In genomic region chr7:82980130-82980529, GRCh38 we compare ENCODE assay signal across 36 cellular contexts.
"Had no signal": no experiment of that assay in that cellular context is flagged by ENCODE, and none has a peak within 500 bp of the region (broad histone marks: within the 10 kb centered on the region; RNA-seq: fewer than 3 reads in every experiment).

No MANE protein-coding gene starts in this region.

- H3K9me3 ChIP-seq: adrenal gland had no signal

- H3K9me3 Mint-ChIP-seq: activated CD4-positive, alpha-beta T cell treated with anti-CD3 and anti-CD28 coated beads, Interleukin-2, amount 10 ng/mL, durations not matched to agents 7 days and 5 days; activated naive CD4-positive, alpha-beta T cell treated with anti-CD3 and anti-CD28 coated beads for 36 hours; activated naive CD4-positive, alpha-beta T cell treated with anti-CD3 and anti-CD28 coated beads, Interleukin-2, amount 50 U/mL, for 72 hours; activated naive CD8-positive, alpha-beta T cell treated with anti-CD3 and anti-CD28 coated beads for 36 hours; activated T-cell treated with anti-CD3 and anti-CD28 coated beads, Interleukin-2, amount 50 U/mL, for 24 hours; activated T-helper 1 cell treated with anti-CD3 and anti-CD28 coated beads, Interleukin-12 subunit alpha, Interleukin-12 subunit beta, Interleukin-2, Interleukin-4 antibody, amounts not matched to agents 30 ng/mL and 10 ng/mL and 1 ng/mL, durations not matched to agents 14 hours and 24 hours and 36 hours; activated T-helper 17 cell treated with anti-CD3 and anti-CD28 coated beads, Interleukin-2, amount 50 U/mL, for 72 hours; brain; central memory CD8-positive, alpha-beta T cell; T-helper 1 cell treated with Interleukin-12 subunit alpha and Interleukin-12 subunit beta and Interleukin-4 antibody, amounts not matched to agents 30 μg/mL and 1 μg/mL, for 36 hours; T-helper 2 cell treated with Interferon-gamma antibody and Interleukin-4, amounts not matched to agents 5 μg/mL and 100 μg/mL, for 36 hours had no signal

- H3K27ac Mint-ChIP-seq: activated CD4-positive, alpha-beta memory T cell treated with anti-CD3 and anti-CD28 coated beads, Interleukin-2, amount 10 ng/mL, durations not matched to agents 7 days and 5 days; activated CD4-positive, alpha-beta T cell treated with anti-CD3 and anti-CD28 coated beads for 36 hours; activated CD4-positive, alpha-beta T cell treated with anti-CD3 and anti-CD28 coated beads, Interleukin-2, amount 10 ng/mL, durations not matched to agents 7 days and 5 days; activated CD8-positive, alpha-beta memory T cell treated with anti-CD3 and anti-CD28 coated beads, Interleukin-2, amount 10 ng/mL, durations not matched to agents 7 days and 5 days; activated CD8-positive, alpha-beta T cell treated with anti-CD3 and anti-CD28 coated beads, Interleukin-2, amount 10 ng/mL, durations not matched to agents 7 days and 5 days; activated naive CD4-positive, alpha-beta T cell treated with anti-CD3 and anti-CD28 coated beads for 36 hours; activated naive CD4-positive, alpha-beta T cell treated with anti-CD3 and anti-CD28 coated beads, Interleukin-2, amount 50 U/mL, for 72 hours; activated naive CD8-positive, alpha-beta T cell treated with anti-CD3 and anti-CD28 coated beads for 36 hours; activated T-cell treated with anti-CD3 and anti-CD28 coated beads, Interleukin-2, amount 50 U/mL, for 24 hours; activated T-cell treated with anti-CD3 and anti-CD28 coated beads, Interleukin-2, amount 50 U/mL, for 72 hours; activated T-helper 1 cell treated with anti-CD3 and anti-CD28 coated beads, Interleukin-12 subunit alpha, Interleukin-12 subunit beta, Interleukin-2, Interleukin-4 antibody, amounts not matched to agents 30 ng/mL and 10 ng/mL and 1 ng/mL, durations not matched to agents 14 hours and 24 hours and 36 hours; activated T-helper 17 cell treated with anti-CD3 and anti-CD28 coated beads, Interleukin-2, amount 50 U/mL, for 72 hours; brain; T-helper 1 cell treated with Interleukin-12 subunit alpha and Interleukin-12 subunit beta and Interleukin-4 antibody, amounts not matched to agents 30 μg/mL and 1 μg/mL, for 36 hours; T-helper 2 cell treated with Interferon-gamma antibody and Interleukin-4, amounts not matched to agents 5 μg/mL and 100 μg/mL, for 36 hours had no signal

- H3K27me3 Mint-ChIP-seq: activated CD4-positive, alpha-beta memory T cell treated with anti-CD3 and anti-CD28 coated beads, Interleukin-2, amount 10 ng/mL, durations not matched to agents 7 days and 5 days; activated CD4-positive, alpha-beta T cell treated with anti-CD3 and anti-CD28 coated beads for 36 hours; activated CD4-positive, alpha-beta T cell treated with anti-CD3 and anti-CD28 coated beads, Interleukin-2, amount 10 ng/mL, durations not matched to agents 7 days and 5 days; activated CD8-positive, alpha-beta memory T cell treated with anti-CD3 and anti-CD28 coated beads, Interleukin-2, amount 10 ng/mL, durations not matched to agents 7 days and 5 days; activated naive CD8-positive, alpha-beta T cell treated with anti-CD3 and anti-CD28 coated beads for 36 hours; activated T-cell treated with anti-CD3 and anti-CD28 coated beads, Interleukin-2, amount 50 U/mL, for 24 hours; activated T-helper 17 cell treated with anti-CD3 and anti-CD28 coated beads, Interleukin-2, amount 50 U/mL, for 72 hours; brain; central memory CD8-positive, alpha-beta T cell had no signal

- ATAC-seq: activated CD4-positive, alpha-beta T cell treated with anti-CD3 and anti-CD28 coated beads for 36 hours; activated CD4-positive, CD25-positive, alpha-beta regulatory T cell treated with anti-CD3 and anti-CD28 coated beads, Interleukin-2, amount 50 U/mL, for 24 hours; activated CD8-positive, alpha-beta memory T cell treated with anti-CD3 and anti-CD28 coated beads, Interleukin-2, amount 10 ng/mL, durations not matched to agents 7 days and 5 days; activated CD8-positive, alpha-beta T cell treated with anti-CD3 and anti-CD28 coated beads, Interleukin-2, amount 10 ng/mL, durations not matched to agents 7 days and 5 days; activated naive CD4-positive, alpha-beta T cell treated with anti-CD3 and anti-CD28 coated beads, Interleukin-2, amount 50 U/mL, for 72 hours; activated T-cell treated with anti-CD3 and anti-CD28 coated beads, Interleukin-2, amount 50 U/mL, for 72 hours; activated T-helper 17 cell treated with anti-CD3 and anti-CD28 coated beads, Interleukin-2, amount 50 U/mL, for 72 hours had no signal

- H3K4me3 ChIP-seq: adrenal gland, cardiac muscle cell had no signal

- DNase-seq: activated CD4-positive, alpha-beta memory T cell treated with anti-CD3 and anti-CD28 coated beads, Interleukin-2, amount 10 ng/mL, durations not matched to agents 7 days and 5 days; activated CD4-positive, alpha-beta T cell treated with anti-CD3 and anti-CD28 coated beads for 1 hour; activated CD4-positive, alpha-beta T cell treated with anti-CD3 and anti-CD28 coated beads for 36 hours; activated CD4-positive, alpha-beta T cell treated with anti-CD3 and anti-CD28 coated beads for 48 hours; activated CD4-positive, alpha-beta T cell treated with anti-CD3 and anti-CD28 coated beads, Interleukin-2, amount 10 ng/mL, durations not matched to agents 7 days and 5 days; activated CD4-positive, alpha-beta T cell treated with anti-CD3 and anti-CD28 coated beads, Interleukin-2, amount 50 U/mL, for 48 hours; activated CD4-positive, CD25-positive, alpha-beta regulatory T cell; activated CD8-positive, alpha-beta memory T cell treated with anti-CD3 and anti-CD28 coated beads for 24 hours; activated CD8-positive, alpha-beta memory T cell treated with anti-CD3 and anti-CD28 coated beads, Interleukin-2, amount 10 ng/mL, durations not matched to agents 7 days and 5 days; activated CD8-positive, alpha-beta memory T cell treated with anti-CD3 and anti-CD28 coated beads, Interleukin-2, amount 50 U/mL, for 48 hours; activated CD8-positive, alpha-beta T cell treated with anti-CD3 and anti-CD28 coated beads, Interleukin-2, amount 10 ng/mL, durations not matched to agents 7 days and 5 days; activated effector memory CD4-positive, alpha-beta T cell treated with anti-CD3 and anti-CD28 coated beads, Interleukin-2, amount 50 U/mL, for 16 hours; activated gamma-delta T cell treated with Interleukin-2 at 50 U/mL for 16 hours; activated naive CD4-positive, alpha-beta T cell; activated naive CD4-positive, alpha-beta T cell treated with anti-CD3 and anti-CD28 coated beads for 36 hours; activated naive CD4-positive, alpha-beta T cell treated with anti-CD3 and anti-CD28 coated beads, Interleukin-2, amount 50 U/mL, for 16 hours; activated naive CD8-positive, alpha-beta T cell treated with anti-CD3 and anti-CD28 coated beads for 36 hours; activated T-cell treated with anti-CD3 and anti-CD28 coated beads, Interleukin-2, amount 50 U/mL, for 24 hours; activated T-cell treated with anti-CD3 and anti-CD28 coated beads, Interleukin-2, amount 50 U/mL, for 72 hours; adrenal gland; amniotic stem cell; aorta; caudate nucleus; cerebellar nuclear complex; T-helper 2 cell; T-helper 9 cell had no signal

- H3K4me3 Mint-ChIP-seq: activated CD4-positive, alpha-beta memory T cell treated with anti-CD3 and anti-CD28 coated beads, Interleukin-2, amount 10 ng/mL, durations not matched to agents 7 days and 5 days; activated CD4-positive, alpha-beta T cell treated with anti-CD3 and anti-CD28 coated beads for 36 hours; activated CD4-positive, alpha-beta T cell treated with anti-CD3 and anti-CD28 coated beads, Interleukin-2, amount 10 ng/mL, durations not matched to agents 7 days and 5 days; activated CD8-positive, alpha-beta memory T cell treated with anti-CD3 and anti-CD28 coated beads, Interleukin-2, amount 10 ng/mL, durations not matched to agents 7 days and 5 days; activated CD8-positive, alpha-beta T cell treated with anti-CD3 and anti-CD28 coated beads, Interleukin-2, amount 10 ng/mL, durations not matched to agents 7 days and 5 days; activated naive CD4-positive, alpha-beta T cell treated with anti-CD3 and anti-CD28 coated beads for 36 hours; activated naive CD8-positive, alpha-beta T cell treated with anti-CD3 and anti-CD28 coated beads for 36 hours; activated T-cell treated with anti-CD3 and anti-CD28 coated beads, Interleukin-2, amount 50 U/mL, for 24 hours; activated T-cell treated with anti-CD3 and anti-CD28 coated beads, Interleukin-2, amount 50 U/mL, for 72 hours; activated T-helper 1 cell treated with anti-CD3 and anti-CD28 coated beads, Interleukin-12 subunit alpha, Interleukin-12 subunit beta, Interleukin-2, Interleukin-4 antibody, amounts not matched to agents 30 ng/mL and 10 ng/mL and 1 ng/mL, durations not matched to agents 14 hours and 24 hours and 36 hours; activated T-helper 17 cell treated with anti-CD3 and anti-CD28 coated beads, Interleukin-2, amount 50 U/mL, for 72 hours; brain; central memory CD8-positive, alpha-beta T cell; T-helper 1 cell treated with Interleukin-12 subunit alpha and Interleukin-12 subunit beta and Interleukin-4 antibody, amounts not matched to agents 30 μg/mL and 1 μg/mL, for 36 hours; T-helper 2 cell treated with Interferon-gamma antibody and Interleukin-4, amounts not matched to agents 5 μg/mL and 100 μg/mL, for 36 hours had no signal

- H3K36me3 Mint-ChIP-seq: activated CD8-positive, alpha-beta memory T cell treated with anti-CD3 and anti-CD28 coated beads, Interleukin-2, amount 10 ng/mL, durations not matched to agents 7 days and 5 days; activated naive CD4-positive, alpha-beta T cell treated with anti-CD3 and anti-CD28 coated beads, Interleukin-2, amount 50 U/mL, for 72 hours; activated naive CD8-positive, alpha-beta T cell treated with anti-CD3 and anti-CD28 coated beads for 36 hours; brain had no signal

- H3K27me3 ChIP-seq: adrenal gland, cardiac muscle cell had no signal

- H3K4me1 Mint-ChIP-seq: activated CD4-positive, alpha-beta memory T cell treated with anti-CD3 and anti-CD28 coated beads, Interleukin-2, amount 10 ng/mL, durations not matched to agents 7 days and 5 days; activated CD4-positive, alpha-beta T cell treated with anti-CD3 and anti-CD28 coated beads for 36 hours; activated CD4-positive, alpha-beta T cell treated with anti-CD3 and anti-CD28 coated beads, Interleukin-2, amount 10 ng/mL, durations not matched to agents 7 days and 5 days; activated CD8-positive, alpha-beta memory T cell treated with anti-CD3 and anti-CD28 coated beads, Interleukin-2, amount 10 ng/mL, durations not matched to agents 7 days and 5 days; activated naive CD8-positive, alpha-beta T cell treated with anti-CD3 and anti-CD28 coated beads for 36 hours; activated T-helper 17 cell treated with anti-CD3 and anti-CD28 coated beads, Interleukin-2, amount 50 U/mL, for 72 hours; central memory CD8-positive, alpha-beta T cell had no signal

- H3K27ac ChIP-seq: adrenal gland, cardiac muscle cell, VCaP had no signal

- H3K4me1 ChIP-seq: adrenal gland had no signal

- H3K36me3 ChIP-seq: adrenal gland, cardiac muscle cell had no signal
